10 cellular contexts compared by ENCODE assay signal in the genomic region with DNA sequence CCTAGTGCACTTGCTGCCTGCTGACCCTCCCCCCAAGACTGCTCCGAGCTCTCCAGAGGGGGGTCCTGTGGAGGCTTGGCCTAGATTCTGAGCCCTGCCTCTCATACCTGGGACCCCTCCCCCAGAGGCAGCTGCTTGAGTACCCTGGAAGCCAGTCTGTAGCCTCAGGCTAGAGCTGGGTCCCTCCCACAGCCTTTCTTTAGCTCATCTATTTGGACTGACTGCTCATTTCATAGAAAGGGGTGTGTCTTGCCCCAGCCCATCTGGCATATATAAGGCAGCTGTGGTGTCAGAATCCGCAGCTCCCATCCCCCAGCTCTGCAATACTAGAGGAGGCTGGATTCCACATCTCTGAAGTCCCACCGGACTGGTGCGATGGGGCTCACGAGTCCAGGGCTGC. TPM values are rescaled to one million over a fixed set of nuclear protein-coding genes. Genes with fewer than 3 reads are reported as not detected.
DNase-seq lines count a peak whose midpoint lies in the region; TF ChIP-seq lines count a peak whose summit lies in the region.
"Had no signal": no experiment of that assay in that cellular context is flagged by ENCODE, and none has a peak within 500 bp of the region (broad histone marks: within the 10 kb centered on the region; RNA-seq: fewer than 3 reads in every experiment).

No MANE protein-coding gene starts in this region.

- DNase-seq in COR-L47 (lab: John Stamatoyannopoulos, UW) (peak; percentile 83), MV-4-11 (lab: John Stamatoyannopoulos, UW) (peak; percentile 13), PC-9 (no peak), iris pigment epithelial cell (ENCODE audit: low read depth) (peak; percentile 24), OCI-LY7 (ENCODE audit: low spot score) (no peak), uterus (no peak)
- no peak for DNase-seq in activated T-cell treated with anti-CD3 and anti-CD28 coated beads, Interleukin-2, amount 50 U/mL, for 1 hour
- no peak for DNase-seq in stimulated activated CD4-positive, alpha-beta T cell treated with anti-CD3 and anti-CD28 coated beads, Interleukin-15, amount 100 ng/mL, for 24 hours
- DNase-seq: left cardiac atrium, right lobe of liver had no signal

- H4K20me1 ChIP-seq in PC-9 (ENCODE audit: insufficient read depth) (no peaks in the 10 kb centered on the region), OCI-LY7 (ENCODE audit: insufficient read depth, low read length) (no peaks in the 10 kb centered on the region)

- no peaks in the 10 kb centered on the region for H3K36me3 ChIP-seq in PC-9 (ENCODE audit: low read depth)
- no peaks in the 10 kb centered on the region for H3K36me3 ChIP-seq in OCI-LY7 (ENCODE audit: insufficient read depth, low read length)
- H3K36me3 ChIP-seq in uterus = no peaks in the 10 kb centered on the region
- H3K36me3 ChIP-seq: right lobe of liver had no signal

- H3K79me2 ChIP-seq in PC-9 (ENCODE audit: low read depth) (no peaks in the 10 kb centered on the region), OCI-LY7 (ENCODE audit: insufficient read depth, low read depth, low read length) (no peaks in the 10 kb centered on the region)

- intact Hi-C loops in PC-9 (cut with micrococcal nuclease; ENCODE audit: unreplicated experiment) (loop anchor here (5.0 to 10.0 kb wide), 2 partner anchors 292 to 356 kb away; no protein-coding TSS in a partner anchor), OCI-LY7 (cut with micrococcal nuclease; ENCODE audit: unreplicated experiment) (loop anchor here (2.0 to 5.0 kb wide), 3 partner anchors 70 to 141 kb away; partner anchors contain the start of gene PAIP2B), uterus (cut with DNase I; ENCODE audit: low total_unique reads) (no loop called here)

- no TSS peak for BruUV-seq in PC-9 (replicated peaks; lab: Mats Ljungman, UMichigan)
- BruUV-seq in OCI-LY7 (replicated peaks; lab: Mats Ljungman, UMichigan) = no TSS peak

- H3K9me2 ChIP-seq in PC-9 (ENCODE audit: insufficient read depth) (no peaks in the 10 kb centered on the region), OCI-LY7 (ENCODE audit: insufficient read depth, low read length) (no peaks in the 10 kb centered on the region)

- 0 out of 2 replicates have a peak overlapping the region, but pooled peaks have one; percentile 31 for H3K4me2 ChIP-seq in PC-9
- H3K4me2 ChIP-seq in OCI-LY7 (ENCODE audit: low read length) = no peak overlapping the region

- H3K27me3 ChIP-seq in PC-9 (ENCODE audit: insufficient read depth, low read depth) (no peaks in the 10 kb centered on the region), uterus (no peaks in the 10 kb centered on the region)
- H3K27me3 ChIP-seq: right lobe of liver had no signal

- no peaks in the 10 kb centered on the region for H3K9me3 ChIP-seq in PC-9 (ENCODE audit: insufficient read depth, low read depth)
- H3K9me3 ChIP-seq in OCI-LY7 (ENCODE audit: low read length) = no peaks in the 10 kb centered on the region
- H3K9me3 ChIP-seq in uterus = no peaks in the 10 kb centered on the region
- H3K9me3 ChIP-seq: right lobe of liver had no signal

- H3K27ac ChIP-seq in PC-9 (no peak overlapping the region), OCI-LY7 (ENCODE audit: low read depth, low read length, poor library complexity, severe bottlenecking) (no peak overlapping the region), uterus (no peak overlapping the region)
- H3K27ac ChIP-seq: right lobe of liver had no signal

- H3K4me3 ChIP-seq in PC-9 (no peak overlapping the region), OCI-LY7 (ENCODE audit: low read depth, low read length, poor library complexity, severe bottlenecking) (no peak overlapping the region), uterus (no peak overlapping the region)
- H3K4me3 ChIP-seq: right lobe of liver had no signal

- CTCF ChIA-PET in PC-9 (lab: Charles Lee) (no interaction called here), OCI-LY7 (lab: Charles Lee; ENCODE audit: unreplicated experiment) (no interaction called here)

- POLR2A ChIA-PET in PC-9 (lab: Charles Lee; ENCODE audit: unreplicated experiment) (no interaction called here), OCI-LY7 (lab: Charles Lee) (no interaction called here)

- TF ChIP-seq CTCF in PC-9 (conservative IDR thresholded peaks at IDR 0.05) (no peak), OCI-LY7 (conservative IDR thresholded peaks at IDR 0.05; ENCODE audit: low read length) (no peak), uterus (IDR thresholded peaks at IDR 0.05) (no peak)

- no peaks in the 10 kb centered on the region for H3F3A ChIP-seq in PC-9 (ENCODE audit: insufficient read depth, low read depth)

- TF ChIP-seq POLR2A in uterus (IDR thresholded peaks at IDR 0.05) = no peak

- H2AFZ ChIP-seq in PC-9 = no peak overlapping the region
- no peak overlapping the region for H2AFZ ChIP-seq in OCI-LY7 (ENCODE audit: low read length)

- H3K4me1 ChIP-seq in PC-9 (replicated peaks; ENCODE audit: insufficient read depth) (no peaks in the 10 kb centered on the region), OCI-LY7 (ENCODE audit: insufficient read depth, low read length, poor library complexity, severe bottlenecking) (no peaks in the 10 kb centered on the region), uterus (no peaks in the 10 kb centered on the region)
- H3K4me1 ChIP-seq: right lobe of liver had no signal

RNA-seq across cellular contexts. Expression of gene MPHOSPH10, which starts 26.1 kb away (rescaled TPM):
- total RNA-seq in PC-9 (2021) (16.0 and 26.9 TPM in 2 replicates), OCI-LY7 (2022) (38.3 and 42.7 TPM in 2 replicates), uterus (10 to 100 TPM; 14.7 to 43.1 (median 21.0) TPM)
- total RNA-seq in OCI-LY7 (2014; rRNA removed; shearing (Covaris generic)) = 18.7 and 31.5 TPM in 2 replicates

RNA-seq across cellular contexts. Expression of gene MCEE, which starts 26.5 kb away (rescaled TPM):
- total RNA-seq in PC-9 (2021) (12.5 and 15.8 TPM in 2 replicates), OCI-LY7 (2022) (26.4 and 31.6 TPM in 2 replicates), uterus (10 to 100 TPM in 2 of 4 donors, 1 to 10 TPM in 1, not detected in 1; 9.5 to 40.0 (median 23.2) TPM)
- 30.8 and 35.4 TPM in 2 replicates for total RNA-seq in OCI-LY7 (2014; rRNA removed; shearing (Covaris generic))

Comparison
In these comparisons a context has a peak if more than half of its experiments do, and no peak if none do; other contexts are left out.
1. DNase-seq: peak in COR-L47 (single experiment), MV-4-11 (single experiment) and iris pigment epithelial cell (single experiment); none in PC-9 (0 of 2), activated T-cell treated with anti-CD3 and anti-CD28 coated beads, Interleukin-2, amount 50 U/mL, for 1 hour (single experiment), stimulated activated CD4-positive, alpha-beta T cell treated with anti-CD3 and anti-CD28 coated beads, Interleukin-15, amount 100 ng/mL, for 24 hours (single experiment), OCI-LY7 (single experiment) and uterus (0 of 2).